In genomic region chr5:78650562-78650930, GRCh38 we compare ENCODE assay signal across 16 cellular contexts. TPM values are rescaled to one million over a fixed set of nuclear protein-coding genes. Genes with fewer than 3 reads are reported as not detected.
DNase-seq lines count a peak whose midpoint lies in the region; ATAC-seq and TF ChIP-seq lines count a peak whose summit lies in the region.
"Had no signal": no experiment of that assay in that cellular context is flagged by ENCODE, and none has a peak within 500 bp of the region (broad histone marks: within the 10 kb centered on the region; RNA-seq: fewer than 3 reads in every experiment).

No MANE protein-coding gene starts in this region.

- no peak overlapping the region for H2AK5ac ChIP-seq in mesenchymal stem cell (ENCODE audit: low read length, severe bottlenecking)

- H3K27me3 Mint-ChIP-seq in HFFc6 (ENCODE audit: insufficient read depth), result peaks cover 3% of the 10 kb centered on the region
- H3K27me3 Mint-ChIP-seq in stimulated activated memory B cell treated with anti-CD40 and anti-IgM and Interleukin-4, amounts not matched to agents 10 μg/mL and 1 μg/mL and 100 μg/mL, for 72 hours, result no peaks in the 10 kb centered on the region

- H4K91ac ChIP-seq in mesenchymal stem cell (ENCODE audit: low read length), result no peak overlapping the region

- H3K79me1 ChIP-seq in mesenchymal stem cell (replicated peaks; ENCODE audit: low read length, poor library complexity, severe bottlenecking), result peaks cover 9% of the 10 kb centered on the region

- intact Hi-C loops in mucosa of descending colon (cut with DNase I, micrococcal nuclease), result loop anchor here in 1 of 2 donors (5.0 kb wide), 1 partner anchor 117 kb away; no protein-coding TSS in a partner anchor

- no peak overlapping the region for H2BK12ac ChIP-seq in mesenchymal stem cell (ENCODE audit: low read length in 2 of 2)

- H3K4me3 Mint-ChIP-seq in HFFc6, result no peak overlapping the region
- no peak overlapping the region for H3K4me3 Mint-ChIP-seq in stimulated activated memory B cell treated with anti-CD40 and anti-IgM and Interleukin-4, amounts not matched to agents 10 μg/mL and 1 μg/mL and 100 μg/mL, for 72 hours

- H3K18ac ChIP-seq in mesenchymal stem cell (ENCODE audit: low read depth in 1 of 2, low read length in 2 of 2), result no peak overlapping the region

- no peak overlapping the region for H2AFZ ChIP-seq in mesenchymal stem cell (ENCODE audit: low read depth, low read length)

- H4K8ac ChIP-seq in mesenchymal stem cell (ENCODE audit: low read length), result no peak overlapping the region

- H3K9me3 ChIP-seq in SK-N-MC (ENCODE audit: low read depth, low read length), result no peaks in the 10 kb centered on the region
- no peaks in the 10 kb centered on the region for H3K9me3 ChIP-seq in mesenchymal stem cell (ENCODE audit: control insufficient read depth, low read length)
- no peaks in the 10 kb centered on the region for H3K9me3 ChIP-seq in mucosa of descending colon

- H3K9me3 Mint-ChIP-seq in HFFc6, result no peaks in the 10 kb centered on the region
- no peaks in the 10 kb centered on the region for H3K9me3 Mint-ChIP-seq in stimulated activated memory B cell treated with anti-CD40 and anti-IgM and Interleukin-4, amounts not matched to agents 10 μg/mL and 1 μg/mL and 100 μg/mL, for 72 hours

- TF ChIP-seq CTCF in HFFc6 (IDR thresholded peaks at IDR 0.05) (no peak), mucosa of descending colon (IDR thresholded peaks at IDR 0.05) (no peak)

- H3K4me1 ChIP-seq in mesenchymal stem cell (ENCODE audit: control insufficient read depth, insufficient read depth, low read depth, low read length), result peaks cover 10% of the 10 kb centered on the region
- H3K4me1 ChIP-seq in mucosa of descending colon (ENCODE audit: low read depth), result peaks cover 13% of the 10 kb centered on the region

- peaks cover 4% of the 10 kb centered on the region; the same call in 1 of the 2 replicates for H3K36me3 Mint-ChIP-seq in HFFc6 (ENCODE audit: low read depth)
- H3K36me3 Mint-ChIP-seq in stimulated activated memory B cell treated with anti-CD40 and anti-IgM and Interleukin-4, amounts not matched to agents 10 μg/mL and 1 μg/mL and 100 μg/mL, for 72 hours, result no peaks in the 10 kb centered on the region

- peak overlapping the region; percentile 79 for H3K27ac Mint-ChIP-seq in HFFc6
- peak overlapping the region; percentile 77 for H3K27ac Mint-ChIP-seq in stimulated activated memory B cell treated with anti-CD40 and anti-IgM and Interleukin-4, amounts not matched to agents 10 μg/mL and 1 μg/mL and 100 μg/mL, for 72 hours

- H3K27me3 ChIP-seq in mesenchymal stem cell (ENCODE audit: control insufficient read depth in 1 of 2, insufficient read depth in 1 of 2, low read length in 2 of 2), result no peaks in the 10 kb centered on the region

- H2BK120ac ChIP-seq in mesenchymal stem cell (ENCODE audit: low read depth, low read length), result no peak overlapping the region

- no peak for ATAC-seq in stimulated activated memory B cell treated with anti-CD40 and anti-IgM and Interleukin-4, amounts not matched to agents 10 μg/mL and 1 μg/mL and 100 μg/mL, for 72 hours
- ATAC-seq in GM21423 (IDR thresholded peaks at IDR 0.05; ENCODE audit: unreplicated experiment) (no peak), mucosa of descending colon (no peak)
- ATAC-seq: K562, Panc1 had no signal

- H3K4ac ChIP-seq in mesenchymal stem cell (ENCODE audit: low read depth in 1 of 2, low read length in 2 of 2), result no peak overlapping the region

- H3K23ac ChIP-seq in mesenchymal stem cell (ENCODE audit: low read length in 2 of 2), result no peak overlapping the region

- no peak overlapping the region for H2BK5ac ChIP-seq in mesenchymal stem cell (ENCODE audit: low read depth, low read length, poor library complexity, severe bottlenecking)

- H3K27ac ChIP-seq in SK-N-MC (peak overlapping the region; percentile 77), mesenchymal stem cell (ENCODE audit: low read length, poor library complexity, severe bottlenecking) (no peak overlapping the region)

- H3K14ac ChIP-seq in mesenchymal stem cell (ENCODE audit: low read length in 2 of 2), result no peak overlapping the region

- H3K4me3 ChIP-seq in SK-N-MC (no peak overlapping the region), mesenchymal stem cell (ENCODE audit: insufficient read depth in 1 of 2, low read depth in 1 of 2, low read length in 2 of 2) (no peak overlapping the region), mucosa of descending colon (no peak overlapping the region)
- H3K4me3 ChIP-seq: K562 had no signal

- peaks cover 37% of the 10 kb centered on the region for H3K4me1 Mint-ChIP-seq in HFFc6 (ENCODE audit: low read depth)
- peaks cover 21% of the 10 kb centered on the region for H3K4me1 Mint-ChIP-seq in stimulated activated memory B cell treated with anti-CD40 and anti-IgM and Interleukin-4, amounts not matched to agents 10 μg/mL and 1 μg/mL and 100 μg/mL, for 72 hours

- no peaks in the 10 kb centered on the region for H3K36me3 ChIP-seq in SK-N-MC (ENCODE audit: insufficient read depth, low read length)
- H3K36me3 ChIP-seq in mesenchymal stem cell (ENCODE audit: control insufficient read depth in 1 of 2, insufficient read depth in 2 of 2, low read depth in 1 of 2, low read length in 2 of 2), result peaks cover 0 to 6% of the 10 kb centered on the region in 2 experiments
- no peaks in the 10 kb centered on the region for H3K36me3 ChIP-seq in mucosa of descending colon (ENCODE audit: low read depth)

- H3K9ac ChIP-seq in SK-N-MC (ENCODE audit: insufficient read length) (no peak overlapping the region), mesenchymal stem cell (ENCODE audit: low read length) (peak overlapping the region; percentile 18)

- no peak for DNase-seq in HFFc6
- DNase-seq in SK-N-MC (ENCODE audit: low read depth, low spot score), result no peak
- DNase-seq in mesenchymal stem cell, result no peak
- no peak for DNase-seq in T-helper 9 cell
- no peak for DNase-seq in mucosa of descending colon
- DNase-seq: C1 segment of cervical spinal cord, DMS53, NCI-H1092, NCI-H1694, NCI-H446, NCI-H774, SHP77 had no signal

- no peak overlapping the region for H3K4me2 ChIP-seq in mesenchymal stem cell (ENCODE audit: low read length, poor library complexity, severe bottlenecking)

- H2BK15ac ChIP-seq in mesenchymal stem cell (ENCODE audit: low read depth, poor library complexity, severe bottlenecking), result no peak overlapping the region

RNA-seq across cellular contexts. Expression of gene LHFPL2, which starts 2.0 kb away (rescaled TPM):
- total RNA-seq in HFFc6 (2021; fragmentation: NEBNext Ultra II Directional; extraction: Animal tissue kit (Norgen Biotek cat#: 25700)), result 10 to 100 TPM; 14.4 to 18.9 (median 16.7) TPM
- polyA plus RNA-seq in mesenchymal stem cell (2013, experiment 1 of 2), result 13.5 TPM
- 11.5 TPM for polyA plus RNA-seq in mesenchymal stem cell (2013, experiment 2 of 2)
- total RNA-seq in mucosa of descending colon, result 10 to 100 TPM; 44.8 to 63.6 (median 50.2) TPM
